8 cellular contexts compared by ENCODE assay signal in genomic region chr16:11105038-11105903, GRCh38.
DNase-seq lines count a peak whose midpoint lies in the region; ATAC-seq, FAIRE-seq and TF ChIP-seq lines count a peak whose summit lies in the region.

No MANE protein-coding gene starts in this region.

- H3K23ac ChIP-seq in mesenchymal stem cell (ENCODE audit: low read length in 2 of 2): no peak overlapping the region

- H3K14ac ChIP-seq in mesenchymal stem cell (ENCODE audit: low read length in 2 of 2): peak overlapping the region in 1 of 2 experiments; percentile 14

- H2BK12ac ChIP-seq in mesenchymal stem cell (ENCODE audit: low read length in 2 of 2): peak overlapping the region; percentile 95 to 96

- H3K4me1 ChIP-seq in DOHH2 (ENCODE audit: control insufficient read depth, low read length) (peaks cover 21% of the 10 kb centered on the region), mesenchymal stem cell (ENCODE audit: control insufficient read depth, insufficient read depth, low read depth, low read length) (peaks cover 37% of the 10 kb centered on the region), uterus (peaks cover 4 to 14% of the 10 kb centered on the region in 2 donors)

- H3K79me2 ChIP-seq in DOHH2 (ENCODE audit: control insufficient read depth, low read length): no peaks in the 10 kb centered on the region

- H3K36me3 ChIP-seq in DOHH2 (ENCODE audit: control insufficient read depth, low read length) (no peaks in the 10 kb centered on the region), mesenchymal stem cell (ENCODE audit: control insufficient read depth in 1 of 2, insufficient read depth in 2 of 2, low read depth in 1 of 2, low read length in 2 of 2) (peaks cover 0 to 9% of the 10 kb centered on the region in 2 experiments), uterus (no peaks in the 10 kb centered on the region)

- H3K9ac ChIP-seq in mesenchymal stem cell (ENCODE audit: low read length): no peak overlapping the region

- H4K20me1 ChIP-seq in DOHH2 (ENCODE audit: control insufficient read depth, insufficient read depth, low read depth, low read length): peaks cover 6% of the 10 kb centered on the region; the same call in 1 of the 2 replicates

- H3K9me3 ChIP-seq in DOHH2 (ENCODE audit: control insufficient read depth, insufficient read depth, low read length): no peaks in the 10 kb centered on the region
- no peaks in the 10 kb centered on the region for H3K9me3 ChIP-seq in mesenchymal stem cell (ENCODE audit: control insufficient read depth, low read length)
- H3K9me3 ChIP-seq in uterus: no peaks in the 10 kb centered on the region

- no peak overlapping the region for H2AFZ ChIP-seq in mesenchymal stem cell (ENCODE audit: low read depth, low read length)

- no peaks in the 10 kb centered on the region for H3K27me3 ChIP-seq in DOHH2 (ENCODE audit: control insufficient read depth, low read length)
- no peaks in the 10 kb centered on the region for H3K27me3 ChIP-seq in mesenchymal stem cell (ENCODE audit: control insufficient read depth in 1 of 2, insufficient read depth in 1 of 2, low read length in 2 of 2)
- no peaks in the 10 kb centered on the region for H3K27me3 ChIP-seq in uterus

- peak; percentile 63 for ATAC-seq in GM21360 (IDR thresholded peaks at IDR 0.05; ENCODE audit: unreplicated experiment)

- no peak overlapping the region for H2AK5ac ChIP-seq in mesenchymal stem cell (ENCODE audit: low read length, severe bottlenecking)

- H3K79me1 ChIP-seq in mesenchymal stem cell (replicated peaks; ENCODE audit: low read length, poor library complexity, severe bottlenecking): peaks cover 5% of the 10 kb centered on the region

- H2BK15ac ChIP-seq in mesenchymal stem cell (ENCODE audit: low read depth, poor library complexity, severe bottlenecking): peak overlapping the region; percentile 15

- peak overlapping the region; percentile 83 for H4K91ac ChIP-seq in mesenchymal stem cell (ENCODE audit: low read length)

- intact Hi-C loops in uterus (cut with DNase I; ENCODE audit: low total_unique reads): no loop called here

- DNase-seq in HS-5 (ENCODE audit: low read depth) (peak; percentile 91), RCC 7860 (ENCODE audit: low spot score) (peak; percentile 66), mesenchymal stem cell (peak; percentile 98), uterus (peak; percentile 55 to 61), ACHN (no peak)
- DNase-seq in central memory CD4-positive, alpha-beta T cell: peak; percentile 16

- no peak for TF ChIP-seq CTCF in DOHH2 (IDR thresholded peaks at IDR 0.05; ENCODE audit: low read depth, low read length, poor library complexity, severe bottlenecking)
- TF ChIP-seq CTCF in uterus (IDR thresholded peaks at IDR 0.05): peak in 1 of 4 experiments; percentile 5

- H3K27ac ChIP-seq in DOHH2 (ENCODE audit: low read depth, low read length) (no peak overlapping the region), mesenchymal stem cell (ENCODE audit: low read length, poor library complexity, severe bottlenecking) (no peak overlapping the region), uterus (peak overlapping the region; percentile 60 to 75)

- in situ Hi-C loops in ACHN (cut with HindIII; ENCODE audit: low pct_ligation_motif_present, low pct_unique_long_range_greater_than_20kb, low sequenced_read_pairs): no loop called here

- H3K4me2 ChIP-seq in DOHH2 (ENCODE audit: low read length) (peak overlapping the region; percentile 57), mesenchymal stem cell (ENCODE audit: low read length, poor library complexity, severe bottlenecking) (no peak overlapping the region)

- peak overlapping the region; percentile 12 for H2BK120ac ChIP-seq in mesenchymal stem cell (ENCODE audit: low read depth, low read length)

- peak overlapping the region; percentile 27 for H3K4me3 ChIP-seq in DOHH2 (ENCODE audit: low read length)
- no peak overlapping the region for H3K4me3 ChIP-seq in mesenchymal stem cell (ENCODE audit: insufficient read depth in 1 of 2, low read depth in 1 of 2, low read length in 2 of 2)
- H3K4me3 ChIP-seq in uterus: no peak overlapping the region

- no peaks in the 10 kb centered on the region for H3K9me2 ChIP-seq in DOHH2 (replicated peaks; ENCODE audit: control insufficient read depth, low read length)

- no peak overlapping the region for H2BK5ac ChIP-seq in mesenchymal stem cell (ENCODE audit: low read depth, low read length, poor library complexity, severe bottlenecking)

- no peaks in the 10 kb centered on the region for H3F3A ChIP-seq in DOHH2 (ENCODE audit: control insufficient read depth, insufficient read depth)

- H3K4ac ChIP-seq in mesenchymal stem cell (ENCODE audit: low read depth in 1 of 2, low read length in 2 of 2): peak overlapping the region; percentile 19 to 42

- 21% methylated on average over 7 of the region's 7 CpGs for WGBS in mesenchymal stem cell

- H3K18ac ChIP-seq in mesenchymal stem cell (ENCODE audit: low read depth in 1 of 2, low read length in 2 of 2): peak overlapping the region; percentile 17 to 88

- peak overlapping the region; percentile 14 for H4K8ac ChIP-seq in mesenchymal stem cell (ENCODE audit: low read length)

- no peak for TF ChIP-seq POLR2A in uterus (IDR thresholded peaks at IDR 0.05)

- FAIRE-seq in RCC 7860 (lab: Jason Lieb, UNC): no peak

Comparison
In these comparisons a context has a peak if more than half of its experiments do, and no peak if none do; other contexts are left out.
1. H3K27ac ChIP-seq: peak in uterus (2 of 2); none in DOHH2 (single experiment) and mesenchymal stem cell (single experiment).